10 cellular contexts compared by ENCODE assay signal in the genomic region with DNA sequence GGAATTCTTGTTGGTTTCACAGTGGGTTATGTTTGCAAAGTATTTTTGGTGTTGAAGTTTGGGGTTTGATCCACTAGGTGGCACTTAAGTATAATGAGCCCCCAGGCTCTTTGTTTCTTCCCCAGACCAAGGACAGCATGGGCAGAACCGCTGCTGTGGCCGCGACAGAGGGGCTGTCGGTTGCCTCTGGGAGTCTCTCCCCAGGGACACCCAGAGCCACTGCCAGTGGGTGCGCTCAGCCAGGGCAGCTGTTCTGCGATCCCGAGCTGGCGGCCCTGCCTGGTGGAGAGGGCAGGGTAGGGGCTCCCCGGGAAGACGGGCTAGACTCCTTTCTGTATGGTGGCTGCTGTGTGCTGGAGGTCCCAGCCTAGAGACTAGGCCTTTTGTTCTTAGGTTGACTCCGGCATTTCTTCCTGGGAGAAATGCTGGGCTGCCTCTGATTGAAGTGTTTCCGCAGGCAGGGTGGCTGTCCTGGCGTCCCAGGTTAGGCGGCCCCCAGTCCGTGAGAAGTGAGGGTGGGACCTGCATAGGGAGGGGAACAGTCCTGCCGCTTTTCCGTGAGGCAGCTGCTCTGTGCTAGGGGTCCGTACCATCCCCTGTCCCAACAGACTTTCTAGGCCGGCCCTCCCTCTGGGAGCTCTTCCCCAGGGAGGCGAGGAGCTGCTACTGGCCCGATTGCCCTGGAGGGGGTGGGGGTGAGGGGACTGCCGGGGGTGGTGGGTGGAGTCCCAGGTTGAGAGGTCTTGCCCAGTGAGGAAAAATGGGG.
A peak's percentile ranks its signal among the peaks of the same experiment; 100 is the strongest.
DNase-seq lines count a peak whose midpoint lies in the region; ATAC-seq, FAIRE-seq and TF ChIP-seq lines count a peak whose summit lies in the region.
"Had no signal": no experiment of that assay in that cellular context is flagged by ENCODE, and none has a peak within 500 bp of the region (broad histone marks: within the 10 kb centered on the region; RNA-seq: fewer than 3 reads in every experiment).

No MANE protein-coding gene starts in this region.

- 0 out of 2 replicates have a peak, but pooled peaks cover 4% of the 10 kb centered on the region for H3K9me2 ChIP-seq in PC-3 (replicated peaks; ENCODE audit: low read length)

- H3K27me3 ChIP-seq in PC-3 (ENCODE audit: low read length) (no peaks in the 10 kb centered on the region), esophagus squamous epithelium (no peaks in the 10 kb centered on the region)

- CTCF ChIA-PET in PC-3 (lab: Charles Lee), result no interaction called here

- ATAC-seq in PC-3 (peak; percentile 45), HG02798 (IDR thresholded peaks at IDR 0.05; ENCODE audit: poor library complexity, unreplicated experiment) (no peak)

- H3K4me2 ChIP-seq in PC-3 (ENCODE audit: low read length), result no peak overlapping the region

- no peaks in the 10 kb centered on the region for H3F3A ChIP-seq in PC-3 (ENCODE audit: low read length, unreplicated experiment)

- POLR2A ChIA-PET in PC-3 (lab: Charles Lee; ENCODE audit: unreplicated experiment), result no interaction called here

- intact Hi-C loops in PC-3 (cut with micrococcal nuclease) (no loop called here), esophagus squamous epithelium (cut with DNase I) (no loop called here)

- H2AFZ ChIP-seq in PC-3 (ENCODE audit: low read length), result no peak overlapping the region

- FAIRE-seq in GM19239 (lab: Jason Lieb, UNC), result no peak

- H3K4me3 ChIP-seq in PC-3 (ENCODE audit: low read length) (no peak overlapping the region), esophagus squamous epithelium (no peak overlapping the region)

- DNase-seq in GM20000 (ENCODE audit: low spot score) (no peak), PC-3 (peak; percentile 60), iPS DF 19.7 (ENCODE audit: low read depth, low spot score) (peak; percentile 42), 8988T (no peak), esophagus squamous epithelium (lab: John Stamatoyannopoulos, UW) (no peak), GM19239 (ENCODE audit: insufficient read length, low spot score) (no peak)
- DNase-seq: NCI-H510A treated with DMSO at 0.1 percent for 48 hours had no signal

- H3K9ac ChIP-seq in PC-3 (ENCODE audit: low read length), result no peak overlapping the region

- H3K27ac ChIP-seq in C4-2B (no peak overlapping the region), PC-3 (ENCODE audit: low read length) (no peak overlapping the region), esophagus squamous epithelium (no peak overlapping the region)
- H3K27ac ChIP-seq: epithelial cell of prostate had no signal

- no peaks in the 10 kb centered on the region for H4K20me1 ChIP-seq in PC-3 (ENCODE audit: low read length)

- H3K36me3 ChIP-seq in PC-3 (ENCODE audit: low read depth, low read length) (no peaks in the 10 kb centered on the region), esophagus squamous epithelium (no peaks in the 10 kb centered on the region)

- TF ChIP-seq POLR2A in esophagus squamous epithelium (IDR thresholded peaks at IDR 0.05), result no peak

- 100% methylated on average over 1 of the region's 22 CpGs; no CpG with 5 or more reads in 1 of the 2 donors for WGBS in esophagus squamous epithelium, 2 donors

- no peaks in the 10 kb centered on the region for H3K79me2 ChIP-seq in PC-3 (ENCODE audit: low read length)

- peaks cover 25% of the 10 kb centered on the region for H3K4me1 ChIP-seq in PC-3 (ENCODE audit: insufficient read depth, low read length)
- no peaks in the 10 kb centered on the region for H3K4me1 ChIP-seq in esophagus squamous epithelium

- TF ChIP-seq CTCF in C4-2B (conservative IDR thresholded peaks at IDR 0.05) (peak; percentile 46), GM20000 (IDR thresholded peaks at IDR 0.05; ENCODE audit: extremely low read depth, missing control alignments) (peak; percentile 1), PC-3 (conservative IDR thresholded peaks at IDR 0.05; ENCODE audit: low read depth, low read length) (peak; percentile 77), esophagus squamous epithelium (IDR thresholded peaks at IDR 0.05) (peak in 1 of 6 experiments; percentile 43)

- H3K9me3 ChIP-seq in PC-3 (ENCODE audit: low read length) (no peaks in the 10 kb centered on the region), esophagus squamous epithelium (peaks cover 0 to 4% (median 0%) of the 10 kb centered on the region in 3 donors)

- no TSS peak for BruUV-seq in PC-3 (replicated peaks; lab: Mats Ljungman, UMichigan)

Comparison
In these comparisons a context has a peak if more than half of its experiments do, and no peak if none do; other contexts are left out.
1. DNase-seq: peak in PC-3 (single experiment) and iPS DF 19.7 (single experiment); none in GM20000 (single experiment), 8988T (single experiment), esophagus squamous epithelium (single experiment) and GM19239 (single experiment).